In the genomic region with DNA sequence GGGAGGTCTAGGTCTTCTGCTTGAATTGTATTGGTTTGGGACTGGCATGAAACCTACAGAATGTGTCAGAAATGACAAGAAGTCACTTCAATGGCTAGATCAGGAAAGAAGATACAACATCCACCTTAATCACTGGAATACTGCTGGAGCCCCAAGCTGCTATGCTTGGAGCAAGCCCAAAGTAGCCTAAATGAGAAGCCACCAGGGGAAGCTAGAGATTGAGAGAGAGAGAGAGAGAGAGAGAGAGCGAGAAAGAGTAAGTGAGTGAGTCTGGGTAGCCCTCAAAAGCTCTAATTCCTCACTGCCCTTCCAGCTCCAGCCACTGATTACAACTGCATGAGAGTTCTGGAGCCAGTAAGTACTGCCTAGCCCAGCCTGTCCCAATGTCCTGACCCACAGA, we compare ENCODE assay signal across 23 cellular contexts.
DNase-seq lines count a peak whose midpoint lies in the region; ATAC-seq and TF ChIP-seq lines count a peak whose summit lies in the region.
"Had no signal": no experiment of that assay in that cellular context is flagged by ENCODE, and none has a peak within 500 bp of the region (broad histone marks: within the 10 kb centered on the region; RNA-seq: fewer than 3 reads in every experiment).

No MANE protein-coding gene starts in this region.

- ATAC-seq in Right ventricle myocardium inferior (no peak), HG03280 (IDR thresholded peaks at IDR 0.05; ENCODE audit: unreplicated experiment) (no peak)

- no peaks in the 10 kb centered on the region for H3K36me3 ChIP-seq in cardiac muscle cell
- H3K36me3 ChIP-seq in urinary bladder (ENCODE audit: insufficient read depth) = no peaks in the 10 kb centered on the region
- H3K36me3 ChIP-seq: BE2C, SJSA1 had no signal

- H3K27ac ChIP-seq in cardiac muscle cell (peak overlapping the region; percentile 7), urinary bladder (ENCODE audit: low read depth) (peak overlapping the region; percentile 5)
- H3K27ac ChIP-seq: HL-60, KMS-11, SJSA1 had no signal

- H3K9me3 ChIP-seq in cardiac muscle cell (ENCODE audit: low read depth) = no peaks in the 10 kb centered on the region
- H3K9me3 ChIP-seq: BE2C, SJSA1 had no signal

- DNase-seq in cardiac muscle cell (ENCODE audit: low read depth in 1 of 2, low spot score in 1 of 2) = peak in 1 of 2 donors; percentile 19
- DNase-seq in Right ventricle myocardium inferior (ENCODE audit: missing footprints) = no peak
- DNase-seq in OCI-M1 (lab: John Stamatoyannopoulos, UW) = peak; percentile 10
- peak; percentile 13 for DNase-seq in iPS-NIHi11 (ENCODE audit: low spot score)
- no peak for DNase-seq in EL
- no peak for DNase-seq in cortex of kidney (lab: John Stamatoyannopoulos, UW)
- DNase-seq: 8988T, ACHN, BE2C, DMS153, DND-41, HCEC 1CT, NCI-H1048, NCI-H1694, NCI-H2029 treated with DMSO at 0.1 percent for 48 hours, NCI-H2227 treated with DMSO at 0.1 percent for 48 hours, NCI-H510A treated with DMSO at 0.1 percent for 48 hours, NCI-H774 had no signal

- WGBS in urinary bladder = 93% methylated on average over 1 of the region's 1 CpG

- H3K27me3 ChIP-seq in cardiac muscle cell = no peaks in the 10 kb centered on the region
- H3K27me3 ChIP-seq: BE2C, SJSA1 had no signal

- H3K4me3 ChIP-seq in cardiac muscle cell (no peak overlapping the region), urinary bladder (ENCODE audit: low read depth, low read length) (no peak overlapping the region)
- H3K4me3 ChIP-seq: SJSA1 had no signal

- intact Hi-C loops in Right ventricle myocardium inferior (cut with DNase I) = loop anchor here (10.0 kb wide), 1 partner anchor 110 kb away; no protein-coding TSS in a partner anchor

- peaks cover 32% of the 10 kb centered on the region for H3K4me1 ChIP-seq in cardiac muscle cell (ENCODE audit: low read depth)
- H3K4me1 ChIP-seq in urinary bladder (ENCODE audit: insufficient read depth) = no peaks in the 10 kb centered on the region
- H3K4me1 ChIP-seq: BE2C, SJSA1 had no signal

- no peak for TF ChIP-seq CTCF in cardiac muscle cell (IDR thresholded peaks at IDR 0.05; ENCODE audit: low read depth, low read length)

Comparison
In these comparisons a context has a peak if more than half of its experiments do, and no peak if none do; other contexts are left out.
1. DNase-seq: peak in OCI-M1 (single experiment) and iPS-NIHi11 (single experiment); none in Right ventricle myocardium inferior (single experiment), EL (single experiment) and cortex of kidney (single experiment).